28 cellular contexts compared by ENCODE assay signal in genomic region chr2:105442056-105442455, GRCh38. TPM values are rescaled to one million over a fixed set of nuclear protein-coding genes. Genes with fewer than 3 reads are reported as not detected.
"Had no signal": no experiment of that assay in that cellular context is flagged by ENCODE, and none has a peak within 500 bp of the region (broad histone marks: within the 10 kb centered on the region; RNA-seq: fewer than 3 reads in every experiment).

No MANE protein-coding gene starts in this region.

- H3K79me2 ChIP-seq: parathyroid adenoma had no signal

- H3K9me3 Mint-ChIP-seq: central memory CD8-positive, alpha-beta T cell; immature natural killer cell; naive thymus-derived CD8-positive, alpha-beta T cell; nephron progenitor cell; stimulated activated naive CD8-positive, alpha-beta T cell treated with anti-CD3 and anti-CD28 coated beads, Interleukin-15, amount 100 ng/mL, for 72 hours had no signal

- H3K4me1 ChIP-seq: left lung, parathyroid adenoma, right lobe of liver had no signal

- H3K27me3 ChIP-seq: esophagus squamous epithelium, heart right ventricle, left lung, neutrophil, right lobe of liver, suprapubic skin, upper lobe of left lung had no signal

- H3K4me3 Mint-ChIP-seq: central memory CD8-positive, alpha-beta T cell; immature natural killer cell; naive thymus-derived CD8-positive, alpha-beta T cell; nephron progenitor cell; stimulated activated naive CD8-positive, alpha-beta T cell treated with anti-CD3 and anti-CD28 coated beads, Interleukin-15, amount 100 ng/mL, for 72 hours had no signal

- H3K9ac ChIP-seq: parathyroid adenoma had no signal

- H3K36me3 Mint-ChIP-seq: immature natural killer cell; naive thymus-derived CD8-positive, alpha-beta T cell had no signal

- H3K4me1 Mint-ChIP-seq: central memory CD8-positive, alpha-beta T cell; immature natural killer cell; naive thymus-derived CD8-positive, alpha-beta T cell; stimulated activated naive CD8-positive, alpha-beta T cell treated with anti-CD3 and anti-CD28 coated beads, Interleukin-15, amount 100 ng/mL, for 72 hours had no signal

- H3K27ac ChIP-seq: coronary artery, esophagus squamous epithelium, heart right ventricle, left lung, neutrophil, parathyroid adenoma, right lobe of liver, suprapubic skin, upper lobe of left lung had no signal

- H2AFZ ChIP-seq: parathyroid adenoma had no signal

- DNase-seq: dermis blood vessel endothelial cell; effector memory CD4-positive, alpha-beta T cell; erythroblast; esophagus squamous epithelium; foreskin melanocyte; glutamatergic neuron; heart right ventricle; hypothalamus; immature natural killer cell; left cardiac atrium; left lung; naive thymus-derived CD8-positive, alpha-beta T cell; nephron progenitor cell; right lobe of liver; small intestine; stimulated activated CD4-positive, alpha-beta T cell treated with anti-CD3 and anti-CD28 coated beads, Interleukin-12 subunit alpha, Interleukin-12 subunit beta, amount 100 ng/mL, for 4 hours; stimulated activated CD4-positive, alpha-beta T cell treated with anti-CD3 and anti-CD28 coated beads, Interleukin-1b, Interleukin-23, amount 100 ng/mL, for 48 hours; stimulated activated CD4-positive, alpha-beta T cell treated with anti-CD3 and anti-CD28 coated beads, Interleukin-4, amount 100 ng/mL, for 1 hour; stimulated activated CD8-positive, alpha-beta memory T cell treated with anti-CD3 and anti-CD28 coated beads, Interleukin-4, amount 100 ng/mL, for 48 hours; stimulated activated naive CD4-positive, alpha-beta T cell; stimulated activated naive CD8-positive, alpha-beta T cell treated with anti-CD3 and anti-CD28 coated beads, Interleukin-15, amount 100 ng/mL, for 72 hours; upper lobe of left lung had no signal

- H3K9me3 ChIP-seq: esophagus squamous epithelium, heart right ventricle, left lung, neutrophil, right lobe of liver, suprapubic skin, upper lobe of left lung had no signal

- H3K27ac Mint-ChIP-seq: immature natural killer cell; naive thymus-derived CD8-positive, alpha-beta T cell; nephron progenitor cell; progenitor cell of endocrine pancreas; stimulated activated naive CD8-positive, alpha-beta T cell treated with anti-CD3 and anti-CD28 coated beads, Interleukin-15, amount 100 ng/mL, for 72 hours had no signal

- H3K4me3 ChIP-seq: coronary artery, esophagus squamous epithelium, heart right ventricle, left lung, right lobe of liver, suprapubic skin, upper lobe of left lung had no signal

- H3K36me3 ChIP-seq: esophagus squamous epithelium, heart right ventricle, left lung, neutrophil, right lobe of liver, suprapubic skin, upper lobe of left lung had no signal

RNA-seq across cellular contexts. Expression of gene FHL2, which starts 43.2 kb away (rescaled TPM):
- total RNA-seq: naive thymus-derived CD8-positive, alpha-beta T cell had no signal
